17 cellular contexts compared by ENCODE assay signal in the genomic region with DNA sequence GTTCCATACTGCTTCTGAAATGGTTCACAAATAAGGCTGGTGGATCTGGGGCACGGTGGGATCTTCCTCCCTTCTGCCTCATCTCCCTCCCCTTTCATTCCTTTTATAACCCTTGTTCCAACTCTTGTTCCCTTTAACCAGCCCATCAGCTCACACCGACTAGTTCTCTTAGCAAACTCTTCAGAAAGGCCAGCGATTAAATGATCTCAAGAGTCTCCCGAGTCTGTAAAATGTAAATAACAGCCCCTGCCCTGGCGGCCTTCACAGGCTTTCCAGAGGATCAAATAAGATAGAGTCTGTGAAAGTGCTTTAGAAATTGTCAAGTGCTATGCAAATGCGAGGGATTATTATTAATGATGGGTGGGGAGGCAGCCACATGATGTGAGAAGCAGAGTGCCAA. TPM values are rescaled to one million over a fixed set of nuclear protein-coding genes. Genes with fewer than 3 reads are reported as not detected.
DNase-seq lines count a peak whose midpoint lies in the region; TF ChIP-seq lines count a peak whose summit lies in the region.
"Had no signal": no experiment of that assay in that cellular context is flagged by ENCODE, and none has a peak within 500 bp of the region (broad histone marks: within the 10 kb centered on the region; RNA-seq: fewer than 3 reads in every experiment).

No MANE protein-coding gene starts in this region.

- peaks cover 7 to 20% of the 10 kb centered on the region in 2 donors for H3K4me1 ChIP-seq in thyroid gland

- H3K27ac ChIP-seq in thyroid gland: peak overlapping the region; percentile 57 to 72 (median 63)
- H3K27ac ChIP-seq: BLaER1 treated with 17β-estradiol and CSF1 and Interleukin-3, amounts not matched to agents 10 nM and 100 nM; SK-N-MC had no signal

- H3K36me3 ChIP-seq in thyroid gland: no peaks in the 10 kb centered on the region
- H3K36me3 ChIP-seq: BLaER1 treated with 17β-estradiol and CSF1 and Interleukin-3, amounts not matched to agents 10 nM and 100 nM had no signal

- intact Hi-C loops in thyroid gland (cut with DNase I): no loop called here

- 56 to 68% methylated on average over 6 of the region's 6 CpGs for WGBS in thyroid gland, 2 donors

- H3K4me3 ChIP-seq in thyroid gland (replicated peaks in 1 of 3): no peak overlapping the region
- H3K4me3 ChIP-seq: BLaER1 treated with 17β-estradiol and CSF1 and Interleukin-3, amounts not matched to agents 10 nM and 100 nM; SK-N-MC had no signal

- H3K27me3 Mint-ChIP-seq in brain (peaks cover 24% of the 10 kb centered on the region), nephron (ENCODE audit: low read depth) (peaks cover 4% of the 10 kb centered on the region)
- H3K27me3 Mint-ChIP-seq in activated T-cell treated with anti-CD3 and anti-CD28 coated beads, Interleukin-2, amount 50 U/mL, for 24 hours: no peaks in the 10 kb centered on the region
- H3K27me3 Mint-ChIP-seq: activated CD4-positive, alpha-beta T cell treated with anti-CD3 and anti-CD28 coated beads, Interleukin-2, amount 10 ng/mL, durations not matched to agents 24 days and 14 days; activated naive CD8-positive, alpha-beta T cell treated with anti-CD3 and anti-CD28 coated beads, Interleukin-2, amount 10 ng/mL, durations not matched to agents 7 days and 5 days had no signal

- TF ChIP-seq CTCF in brain (conservative IDR thresholded peaks at IDR 0.05): no peak
- no peak for TF ChIP-seq CTCF in nephron (IDR thresholded peaks at IDR 0.05; ENCODE audit: unreplicated experiment in 3 of 3)
- TF ChIP-seq CTCF in thyroid gland (IDR thresholded peaks at IDR 0.05): no peak

- H3K36me3 Mint-ChIP-seq in brain (no peaks in the 10 kb centered on the region), nephron (ENCODE audit: low read depth) (no peaks in the 10 kb centered on the region)
- no peaks in the 10 kb centered on the region for H3K36me3 Mint-ChIP-seq in activated T-cell treated with anti-CD3 and anti-CD28 coated beads, Interleukin-2, amount 50 U/mL, for 24 hours (ENCODE audit: low read depth)
- H3K36me3 Mint-ChIP-seq: activated naive CD8-positive, alpha-beta T cell treated with anti-CD3 and anti-CD28 coated beads, Interleukin-2, amount 10 ng/mL, durations not matched to agents 7 days and 5 days had no signal

- DNase-seq in NCI-H526 (lab: John Stamatoyannopoulos, UW) (peak; percentile 17 to 36), NCI-H526 treated with DMSO at 0.1 percent for 48 hours (lab: John Stamatoyannopoulos, UW) (no peak), thyroid gland (no peak), NCI-H2196 (lab: John Stamatoyannopoulos, UW; ENCODE audit: unreplicated experiment) (no peak), NCI-H187 treated with DMSO at 0.1 percent for 48 hours (lab: John Stamatoyannopoulos, UW) (no peak)
- no peak for DNase-seq in activated T-cell treated with anti-CD3 and anti-CD28 coated beads, Interleukin-2, amount 50 U/mL, for 24 hours
- DNase-seq: 8988T; activated CD4-positive, alpha-beta T cell treated with anti-CD3 and anti-CD28 coated beads, Interleukin-2, amount 10 ng/mL, durations not matched to agents 24 days and 14 days; activated naive CD8-positive, alpha-beta T cell treated with anti-CD3 and anti-CD28 coated beads, Interleukin-2, amount 10 ng/mL, durations not matched to agents 7 days and 5 days; cerebellar nuclear complex; HFFc6; stimulated activated CD4-positive, alpha-beta T cell treated with anti-CD3 and anti-CD28 coated beads, Interleukin-12 subunit alpha, Interleukin-12 subunit beta, amount 100 ng/mL, for 4 hours; stimulated activated naive CD8-positive, alpha-beta T cell treated with anti-CD3 and anti-CD28 coated beads, Interleukin-15, Interleukin-2, amounts not matched to agents 100 U/mL and 50 U/mL, for 24 hours had no signal

- no peaks in the 10 kb centered on the region for H3K9me3 ChIP-seq in thyroid gland
- H3K9me3 ChIP-seq: BLaER1 treated with 17β-estradiol and CSF1 and Interleukin-3, amounts not matched to agents 10 nM and 100 nM had no signal

- H3K4me3 Mint-ChIP-seq in brain (no peak overlapping the region), nephron (no peak overlapping the region)
- H3K4me3 Mint-ChIP-seq in activated T-cell treated with anti-CD3 and anti-CD28 coated beads, Interleukin-2, amount 50 U/mL, for 24 hours: no peak overlapping the region
- H3K4me3 Mint-ChIP-seq: activated CD4-positive, alpha-beta T cell treated with anti-CD3 and anti-CD28 coated beads, Interleukin-2, amount 10 ng/mL, durations not matched to agents 24 days and 14 days; activated naive CD8-positive, alpha-beta T cell treated with anti-CD3 and anti-CD28 coated beads, Interleukin-2, amount 10 ng/mL, durations not matched to agents 7 days and 5 days; HFFc6 had no signal

- no peaks in the 10 kb centered on the region for H3K27me3 ChIP-seq in thyroid gland

- H3K9me3 Mint-ChIP-seq in brain: no peaks in the 10 kb centered on the region
- no peaks in the 10 kb centered on the region for H3K9me3 Mint-ChIP-seq in nephron
- H3K9me3 Mint-ChIP-seq in activated T-cell treated with anti-CD3 and anti-CD28 coated beads, Interleukin-2, amount 50 U/mL, for 24 hours: no peaks in the 10 kb centered on the region
- H3K9me3 Mint-ChIP-seq: activated CD4-positive, alpha-beta T cell treated with anti-CD3 and anti-CD28 coated beads, Interleukin-2, amount 10 ng/mL, durations not matched to agents 24 days and 14 days; activated naive CD8-positive, alpha-beta T cell treated with anti-CD3 and anti-CD28 coated beads, Interleukin-2, amount 10 ng/mL, durations not matched to agents 7 days and 5 days; HFFc6 had no signal

- TF ChIP-seq POLR2A in thyroid gland (IDR thresholded peaks at IDR 0.05): no peak

- H3K27ac Mint-ChIP-seq in brain (peak overlapping the region in 4 of 5 experiments; percentile 14 to 76 (median 56)), nephron (peak overlapping the region in 2 of 3 experiments; percentile 65 to 83)
- H3K27ac Mint-ChIP-seq in activated T-cell treated with anti-CD3 and anti-CD28 coated beads, Interleukin-2, amount 50 U/mL, for 24 hours: no peak overlapping the region
- H3K27ac Mint-ChIP-seq: activated CD4-positive, alpha-beta T cell treated with anti-CD3 and anti-CD28 coated beads, Interleukin-2, amount 10 ng/mL, durations not matched to agents 24 days and 14 days; activated naive CD8-positive, alpha-beta T cell treated with anti-CD3 and anti-CD28 coated beads, Interleukin-2, amount 10 ng/mL, durations not matched to agents 7 days and 5 days; HFFc6 had no signal

- peaks cover 75% of the 10 kb centered on the region for H3K4me1 Mint-ChIP-seq in brain
- peaks cover 67% of the 10 kb centered on the region for H3K4me1 Mint-ChIP-seq in nephron
- peaks cover 2% of the 10 kb centered on the region for H3K4me1 Mint-ChIP-seq in activated T-cell treated with anti-CD3 and anti-CD28 coated beads, Interleukin-2, amount 50 U/mL, for 24 hours (ENCODE audit: low read depth)
- H3K4me1 Mint-ChIP-seq: activated CD4-positive, alpha-beta T cell treated with anti-CD3 and anti-CD28 coated beads, Interleukin-2, amount 10 ng/mL, durations not matched to agents 24 days and 14 days; activated naive CD8-positive, alpha-beta T cell treated with anti-CD3 and anti-CD28 coated beads, Interleukin-2, amount 10 ng/mL, durations not matched to agents 7 days and 5 days had no signal

RNA-seq across cellular contexts. Expression of a gene that starts 27.1 kb away (rescaled TPM):
- polyA plus RNA-seq in brain (ENCODE audit: insufficient read depth, low read depth, low replicate concordance): 44.9 TPM
- 100 to 1,000 TPM; 268 to 504 (median 383) TPM for total RNA-seq in thyroid gland

RNA-seq across cellular contexts. Expression of a gene that starts 29.0 kb away (rescaled TPM):
- polyA plus RNA-seq in brain (ENCODE audit: insufficient read depth, low read depth, low replicate concordance): not detected
- total RNA-seq in thyroid gland: not detected
- total RNA-seq: activated CD4-positive, alpha-beta T cell treated with anti-CD3 and anti-CD28 coated beads, Interleukin-2, amount 10 ng/mL, durations not matched to agents 24 days and 14 days; activated naive CD8-positive, alpha-beta T cell treated with anti-CD3 and anti-CD28 coated beads, Interleukin-2, amount 10 ng/mL, durations not matched to agents 7 days and 5 days; HFFc6 had no signal

Comparison
In these comparisons a context has a peak if more than half of its experiments do, and no peak if none do; other contexts are left out.
1. DNase-seq: peak in NCI-H526 (2 of 2); none in NCI-H526 treated with DMSO at 0.1 percent for 48 hours (single experiment), thyroid gland (0 of 2), NCI-H2196 (single experiment), activated T-cell treated with anti-CD3 and anti-CD28 coated beads, Interleukin-2, amount 50 U/mL, for 24 hours (single experiment) and NCI-H187 treated with DMSO at 0.1 percent for 48 hours (single experiment).